17 cellular contexts compared by ENCODE assay signal in genomic region chr18:79897940-79898625, GRCh38.
"Had no signal": no experiment of that assay in that cellular context is flagged by ENCODE, and none has a peak within 500 bp of the region (broad histone marks: within the 10 kb centered on the region; RNA-seq: fewer than 3 reads in every experiment).

No MANE protein-coding gene starts in this region.

- ATAC-seq: natural killer cell; pancreas; sciatic nerve; stimulated activated memory B cell treated with anti-CD40 and anti-IgM and Interleukin-4, amounts not matched to agents 10 μg/mL and 1 μg/mL and 100 μg/mL, for 72 hours had no signal

- H3K27ac ChIP-seq: ascending aorta, esophagus squamous epithelium, pancreas, tibial artery, uterus had no signal

- H3K27me3 ChIP-seq: ascending aorta, esophagus squamous epithelium, pancreas, tibial artery, uterus had no signal

- H3K27ac Mint-ChIP-seq: activated CD4-positive, alpha-beta T cell treated with anti-CD3 and anti-CD28 coated beads, Interleukin-2, amount 10 ng/mL, durations not matched to agents 7 days and 5 days; activated naive CD4-positive, alpha-beta T cell treated with anti-CD3 and anti-CD28 coated beads for 36 hours; dendritic cell treated with granulocyte-macrophage colony-stimulating factor and Interleukin-4, amounts not matched to agents 40 ng/mL and 50 ng/mL, for 4 days; natural killer cell; stimulated activated memory B cell treated with anti-CD40 and anti-IgM and Interleukin-4, amounts not matched to agents 10 μg/mL and 1 μg/mL and 100 μg/mL, for 72 hours; T-helper 2 cell treated with Interferon-gamma antibody and Interleukin-4, amounts not matched to agents 5 μg/mL and 100 μg/mL, for 36 hours had no signal

- H3K4me3 Mint-ChIP-seq: activated CD4-positive, alpha-beta T cell treated with anti-CD3 and anti-CD28 coated beads, Interleukin-2, amount 10 ng/mL, durations not matched to agents 7 days and 5 days; activated naive CD4-positive, alpha-beta T cell treated with anti-CD3 and anti-CD28 coated beads for 36 hours; dendritic cell treated with granulocyte-macrophage colony-stimulating factor and Interleukin-4, amounts not matched to agents 40 ng/mL and 50 ng/mL, for 4 days; natural killer cell; stimulated activated memory B cell treated with anti-CD40 and anti-IgM and Interleukin-4, amounts not matched to agents 10 μg/mL and 1 μg/mL and 100 μg/mL, for 72 hours; T-helper 2 cell treated with Interferon-gamma antibody and Interleukin-4, amounts not matched to agents 5 μg/mL and 100 μg/mL, for 36 hours had no signal

- H3K36me3 ChIP-seq: uterus had no signal

- DNase-seq: activated CD4-positive, alpha-beta T cell treated with anti-CD3 and anti-CD28 coated beads, Interleukin-2, amount 10 ng/mL, durations not matched to agents 7 days and 5 days; activated CD4-positive, CD25-positive, alpha-beta regulatory T cell; activated naive CD4-positive, alpha-beta T cell treated with anti-CD3 and anti-CD28 coated beads for 36 hours; effector CD8-positive, alpha-beta T cell; esophagus squamous epithelium; stimulated activated CD4-positive, alpha-beta T cell treated with anti-CD3 and anti-CD28 coated beads, Interleukin-4, amount 100 ng/mL, for 24 hours had no signal

- H3K4me1 Mint-ChIP-seq: activated CD4-positive, alpha-beta T cell treated with anti-CD3 and anti-CD28 coated beads, Interleukin-2, amount 10 ng/mL, durations not matched to agents 7 days and 5 days; stimulated activated memory B cell treated with anti-CD40 and anti-IgM and Interleukin-4, amounts not matched to agents 10 μg/mL and 1 μg/mL and 100 μg/mL, for 72 hours had no signal

- H3K4me3 ChIP-seq: ascending aorta, esophagus squamous epithelium, lung, pancreas, smooth muscle cell, tibial artery, uterus had no signal

- H3K27me3 Mint-ChIP-seq: activated CD4-positive, alpha-beta T cell treated with anti-CD3 and anti-CD28 coated beads, Interleukin-2, amount 10 ng/mL, durations not matched to agents 7 days and 5 days; stimulated activated memory B cell treated with anti-CD40 and anti-IgM and Interleukin-4, amounts not matched to agents 10 μg/mL and 1 μg/mL and 100 μg/mL, for 72 hours had no signal
